ENCODE assay signal across 28 cellular contexts in the genomic region with DNA sequence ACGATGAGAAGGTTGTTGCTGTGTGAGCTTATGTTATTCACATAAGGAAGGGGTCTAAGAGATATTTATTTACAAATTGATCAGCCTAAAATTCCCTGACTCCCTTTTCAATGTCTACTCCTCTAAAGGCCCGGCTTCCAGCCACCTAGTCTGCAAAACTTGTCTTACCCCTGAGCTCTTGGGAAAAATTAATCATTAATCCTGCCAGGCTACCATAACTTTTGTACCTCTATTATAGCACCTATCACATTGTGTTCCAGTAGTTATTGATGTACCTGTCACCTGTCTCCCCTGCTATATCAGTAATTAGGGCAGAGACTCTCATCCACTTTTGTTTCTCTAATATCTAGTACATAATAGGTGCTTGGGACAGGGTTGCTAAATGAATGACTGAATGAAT.
"Had no signal": no experiment of that assay in that cellular context is flagged by ENCODE, and none has a peak within 500 bp of the region (broad histone marks: within the 10 kb centered on the region; RNA-seq: fewer than 3 reads in every experiment).

No MANE protein-coding gene starts in this region.

- H3K4me1 Mint-ChIP-seq: activated CD4-positive, alpha-beta T cell treated with anti-CD3 and anti-CD28 coated beads for 36 hours; activated CD4-positive, alpha-beta T cell treated with anti-CD3 and anti-CD28 coated beads, Interleukin-2, amount 10 ng/mL, durations not matched to agents 24 days and 14 days; activated CD8-positive, alpha-beta memory T cell treated with anti-CD3 and anti-CD28 coated beads, Interleukin-2, amount 10 ng/mL, durations not matched to agents 7 days and 5 days; activated naive CD4-positive, alpha-beta T cell treated with anti-CD3 and anti-CD28 coated beads, Interleukin-2, amount 10 ng/mL, durations not matched to agents 7 days and 5 days had no signal

- H3K36me3 ChIP-seq: ascending aorta, brain microvascular endothelial cell, esophagus squamous epithelium, gastroesophageal sphincter had no signal

- FAIRE-seq: colon, endometrium, endothelial cell of umbilical vein had no signal

- H3K4me3 Mint-ChIP-seq: activated CD4-positive, alpha-beta memory T cell treated with anti-CD3 and anti-CD28 coated beads for 36 hours; activated CD4-positive, alpha-beta T cell treated with anti-CD3 and anti-CD28 coated beads for 36 hours; activated CD4-positive, alpha-beta T cell treated with anti-CD3 and anti-CD28 coated beads, Interleukin-2, amount 10 ng/mL, durations not matched to agents 24 days and 14 days; activated CD8-positive, alpha-beta memory T cell treated with anti-CD3 and anti-CD28 coated beads, Interleukin-2, amount 10 ng/mL, durations not matched to agents 7 days and 5 days; activated CD8-positive, alpha-beta T cell treated with anti-CD3 and anti-CD28 coated beads, Interleukin-2, amount 10 ng/mL, durations not matched to agents 7 days and 5 days; activated naive CD4-positive, alpha-beta T cell treated with anti-CD3 and anti-CD28 coated beads, Interleukin-2, amount 10 ng/mL, durations not matched to agents 7 days and 5 days; activated naive CD8-positive, alpha-beta T cell treated with anti-CD3 and anti-CD28 coated beads, Interleukin-2, amount 10 ng/mL, durations not matched to agents 7 days and 5 days; activated T-cell treated with anti-CD3 and anti-CD28 coated beads, Interleukin-2, amount 50 U/mL, for 24 hours; activated T-cell treated with anti-CD3 and anti-CD28 coated beads, Interleukin-2, amount 50 U/mL, for 72 hours had no signal

- H3K9me3 Mint-ChIP-seq: activated CD4-positive, alpha-beta memory T cell treated with anti-CD3 and anti-CD28 coated beads for 36 hours; activated CD4-positive, alpha-beta T cell treated with anti-CD3 and anti-CD28 coated beads, Interleukin-2, amount 10 ng/mL, durations not matched to agents 24 days and 14 days; activated naive CD4-positive, alpha-beta T cell treated with anti-CD3 and anti-CD28 coated beads, Interleukin-2, amount 10 ng/mL, durations not matched to agents 7 days and 5 days; activated naive CD4-positive, alpha-beta T cell treated with anti-CD3 and anti-CD28 coated beads, Interleukin-2, amount 50 U/mL, for 72 hours; activated T-cell treated with anti-CD3 and anti-CD28 coated beads, Interleukin-2, amount 50 U/mL, for 24 hours; activated T-cell treated with anti-CD3 and anti-CD28 coated beads, Interleukin-2, amount 50 U/mL, for 72 hours had no signal

- DNase-seq: activated CD4-positive, alpha-beta memory T cell treated with anti-CD3 and anti-CD28 coated beads for 36 hours; activated CD4-positive, alpha-beta T cell treated with anti-CD3 and anti-CD28 coated beads for 36 hours; activated CD4-positive, alpha-beta T cell treated with anti-CD3 and anti-CD28 coated beads, Interleukin-2, amount 10 ng/mL, durations not matched to agents 24 days and 14 days; activated CD4-positive, CD25-positive, alpha-beta regulatory T cell; activated CD4-positive, CD25-positive, alpha-beta regulatory T cell treated with anti-CD3 and anti-CD28 coated beads, Interleukin-2, amount 50 U/mL, for 72 hours; activated CD8-positive, alpha-beta memory T cell treated with anti-CD3 and anti-CD28 coated beads, Interleukin-2, amount 10 ng/mL, durations not matched to agents 7 days and 5 days; activated CD8-positive, alpha-beta memory T cell treated with anti-CD3 and anti-CD28 coated beads, Interleukin-2, amount 50 U/mL, for 4 hours; activated CD8-positive, alpha-beta T cell treated with anti-CD3 and anti-CD28 coated beads, Interleukin-2, amount 10 ng/mL, durations not matched to agents 7 days and 5 days; activated gamma-delta T cell; activated naive CD4-positive, alpha-beta T cell; activated naive CD4-positive, alpha-beta T cell treated with anti-CD3 and anti-CD28 coated beads, Interleukin-2, amount 10 ng/mL, durations not matched to agents 7 days and 5 days; activated naive CD8-positive, alpha-beta T cell treated with anti-CD3 and anti-CD28 coated beads, Interleukin-2, amount 10 ng/mL, durations not matched to agents 7 days and 5 days; activated T-cell treated with anti-CD3 and anti-CD28 coated beads, Interleukin-2, amount 50 U/mL, for 24 hours; activated T-cell treated with anti-CD3 and anti-CD28 coated beads, Interleukin-2, amount 50 U/mL, for 72 hours; brain microvascular endothelial cell; caudate nucleus; cortex of kidney; effector CD8-positive, alpha-beta T cell; esophagus squamous epithelium; foreskin melanocyte; T-helper 2 cell had no signal

- H3K27me3 Mint-ChIP-seq: activated CD4-positive, alpha-beta memory T cell treated with anti-CD3 and anti-CD28 coated beads for 36 hours; activated CD4-positive, alpha-beta T cell treated with anti-CD3 and anti-CD28 coated beads, Interleukin-2, amount 10 ng/mL, durations not matched to agents 24 days and 14 days; activated CD8-positive, alpha-beta memory T cell treated with anti-CD3 and anti-CD28 coated beads, Interleukin-2, amount 10 ng/mL, durations not matched to agents 7 days and 5 days; activated naive CD4-positive, alpha-beta T cell treated with anti-CD3 and anti-CD28 coated beads, Interleukin-2, amount 10 ng/mL, durations not matched to agents 7 days and 5 days; activated naive CD8-positive, alpha-beta T cell treated with anti-CD3 and anti-CD28 coated beads, Interleukin-2, amount 10 ng/mL, durations not matched to agents 7 days and 5 days; activated T-cell treated with anti-CD3 and anti-CD28 coated beads, Interleukin-2, amount 50 U/mL, for 24 hours had no signal

- H3K4me3 ChIP-seq: ascending aorta, esophagus squamous epithelium, gastroesophageal sphincter had no signal

- H3K36me3 Mint-ChIP-seq: activated CD4-positive, alpha-beta memory T cell treated with anti-CD3 and anti-CD28 coated beads for 36 hours; activated CD8-positive, alpha-beta memory T cell treated with anti-CD3 and anti-CD28 coated beads, Interleukin-2, amount 10 ng/mL, durations not matched to agents 7 days and 5 days; activated naive CD4-positive, alpha-beta T cell treated with anti-CD3 and anti-CD28 coated beads, Interleukin-2, amount 10 ng/mL, durations not matched to agents 7 days and 5 days; activated naive CD4-positive, alpha-beta T cell treated with anti-CD3 and anti-CD28 coated beads, Interleukin-2, amount 50 U/mL, for 72 hours; activated naive CD8-positive, alpha-beta T cell treated with anti-CD3 and anti-CD28 coated beads, Interleukin-2, amount 10 ng/mL, durations not matched to agents 7 days and 5 days had no signal

- H3K27ac Mint-ChIP-seq: activated CD4-positive, alpha-beta memory T cell treated with anti-CD3 and anti-CD28 coated beads for 36 hours; activated CD4-positive, alpha-beta T cell treated with anti-CD3 and anti-CD28 coated beads for 36 hours; activated CD4-positive, alpha-beta T cell treated with anti-CD3 and anti-CD28 coated beads, Interleukin-2, amount 10 ng/mL, durations not matched to agents 24 days and 14 days; activated CD8-positive, alpha-beta memory T cell treated with anti-CD3 and anti-CD28 coated beads, Interleukin-2, amount 10 ng/mL, durations not matched to agents 7 days and 5 days; activated CD8-positive, alpha-beta T cell treated with anti-CD3 and anti-CD28 coated beads, Interleukin-2, amount 10 ng/mL, durations not matched to agents 7 days and 5 days; activated naive CD4-positive, alpha-beta T cell treated with anti-CD3 and anti-CD28 coated beads, Interleukin-2, amount 10 ng/mL, durations not matched to agents 7 days and 5 days; activated naive CD4-positive, alpha-beta T cell treated with anti-CD3 and anti-CD28 coated beads, Interleukin-2, amount 50 U/mL, for 72 hours; activated naive CD8-positive, alpha-beta T cell treated with anti-CD3 and anti-CD28 coated beads, Interleukin-2, amount 10 ng/mL, durations not matched to agents 7 days and 5 days; activated T-cell treated with anti-CD3 and anti-CD28 coated beads, Interleukin-2, amount 50 U/mL, for 24 hours; activated T-cell treated with anti-CD3 and anti-CD28 coated beads, Interleukin-2, amount 50 U/mL, for 72 hours had no signal

- H3K27me3 ChIP-seq: ascending aorta, brain microvascular endothelial cell, esophagus squamous epithelium, gastroesophageal sphincter had no signal

- H3K9me3 ChIP-seq: ascending aorta, esophagus squamous epithelium, gastroesophageal sphincter had no signal

- H3K27ac ChIP-seq: ascending aorta, brain microvascular endothelial cell, epithelial cell of prostate, esophagus squamous epithelium, gastroesophageal sphincter had no signal
